7 cellular contexts compared by ENCODE assay signal in genomic region chr1:174720618-174721017, GRCh38.
"Had no signal": no experiment of that assay in that cellular context is flagged by ENCODE, and none has a peak within 500 bp of the region (broad histone marks: within the 10 kb centered on the region; RNA-seq: fewer than 3 reads in every experiment).

No MANE protein-coding gene starts in this region.

- H3K9ac ChIP-seq: GM23248 had no signal

- H3K4me3 ChIP-seq: GM23248 had no signal

- H3K27ac ChIP-seq: GM23248, HL-60 had no signal

- H2AFZ ChIP-seq: GM23248 had no signal

- DNase-seq: GM23248, GOT3, H9, HCEC 1CT, KG1 had no signal

- FAIRE-seq: H54 had no signal
